In genomic region chr13:106277483-106278154, GRCh38 we compare ENCODE assay signal across 30 cellular contexts.
A peak's percentile ranks its signal among the peaks of the same experiment; 100 is the strongest.
DNase-seq lines count a peak whose midpoint lies in the region; ATAC-seq, FAIRE-seq and TF ChIP-seq lines count a peak whose summit lies in the region.
"Had no signal": no experiment of that assay in that cellular context is flagged by ENCODE, and none has a peak within 500 bp of the region (broad histone marks: within the 10 kb centered on the region; RNA-seq: fewer than 3 reads in every experiment).

No MANE protein-coding gene starts in this region.

- POLR2A ChIA-PET in A673 (lab: Charles Lee; ENCODE audit: low non-redundant PET): no interaction called here

- BruUV-seq in A673 (replicated peaks; lab: Mats Ljungman, UMichigan): no TSS peak

- H3K4me1 Mint-ChIP-seq in brain: peaks cover 40% of the 10 kb centered on the region
- H3K4me1 Mint-ChIP-seq: activated CD4-positive, alpha-beta T cell treated with anti-CD3 and anti-CD28 coated beads, Interleukin-2, amount 10 ng/mL, durations not matched to agents 24 days and 14 days; activated naive CD8-positive, alpha-beta T cell treated with anti-CD3 and anti-CD28 coated beads for 36 hours; B cell had no signal

- intact Hi-C loops in A673 (cut with micrococcal nuclease; ENCODE audit: unreplicated experiment): no loop called here
- intact Hi-C loops in left ventricle myocardium inferior (cut with micrococcal nuclease): no loop called here

- H3K27ac ChIP-seq in A673 (ENCODE audit: low read depth, low read length, poor library complexity, severe bottlenecking): no peak overlapping the region
- H3K27ac ChIP-seq in left ventricle myocardium inferior (replicated peaks): no peak overlapping the region
- H3K27ac ChIP-seq: cardiac muscle cell, transverse colon had no signal

- peak overlapping the region in 3 of 5 experiments; percentile 38 to 77 (median 58) for H3K4me3 Mint-ChIP-seq in brain
- H3K4me3 Mint-ChIP-seq: activated CD4-positive, alpha-beta T cell treated with anti-CD3 and anti-CD28 coated beads, Interleukin-2, amount 10 ng/mL, durations not matched to agents 24 days and 14 days; activated naive CD8-positive, alpha-beta T cell treated with anti-CD3 and anti-CD28 coated beads for 36 hours; B cell; effector memory CD8-positive, alpha-beta T cell; WTC11 had no signal

- H3K9me3 ChIP-seq in A673 (ENCODE audit: low read depth, low read length, poor library complexity, severe bottlenecking): no peaks in the 10 kb centered on the region
- H3K9me3 ChIP-seq in left ventricle myocardium inferior (replicated peaks): peaks cover 12% of the 10 kb centered on the region
- H3K9me3 ChIP-seq: transverse colon had no signal

- CTCF ChIA-PET in A673 (lab: Charles Lee): no interaction called here

- H3K4me1 ChIP-seq in A673 (ENCODE audit: insufficient read depth, low read length, poor library complexity, severe bottlenecking) (no peaks in the 10 kb centered on the region), left ventricle myocardium inferior (no peaks in the 10 kb centered on the region)
- H3K4me1 ChIP-seq: transverse colon had no signal

- ATAC-seq in HG02884 (IDR thresholded peaks at IDR 0.05; ENCODE audit: unreplicated experiment): no peak
- ATAC-seq: effector memory CD8-positive, alpha-beta T cell; Panc1; WTC11 had no signal

- peaks cover under 1% of the 10 kb centered on the region for H3K27me3 Mint-ChIP-seq in brain
- H3K27me3 Mint-ChIP-seq: activated CD4-positive, alpha-beta T cell treated with anti-CD3 and anti-CD28 coated beads, Interleukin-2, amount 10 ng/mL, durations not matched to agents 24 days and 14 days; B cell; effector memory CD8-positive, alpha-beta T cell had no signal

- H3K27me3 ChIP-seq in A673 (replicated peaks; ENCODE audit: insufficient read depth, low read depth, low read length, poor library complexity) (no peaks in the 10 kb centered on the region), left ventricle myocardium inferior (ENCODE audit: low read depth) (peaks cover 17% of the 10 kb centered on the region)
- H3K27me3 ChIP-seq: cardiac muscle cell, transverse colon had no signal

- FAIRE-seq in D721Med (lab: Jason Lieb, UNC): peak; percentile 32

- H3K4me3 ChIP-seq in A673 (ENCODE audit: low read depth, low read length, poor library complexity, severe bottlenecking) (no peak overlapping the region), left ventricle myocardium inferior (peak overlapping the region; percentile 18)
- H3K4me3 ChIP-seq: cardiac muscle cell, transverse colon had no signal

- TF ChIP-seq CTCF in A673 (conservative IDR thresholded peaks at IDR 0.05; ENCODE audit: low read depth, low read length) (no peak), D721Med (IDR thresholded peaks at IDR 0.05; ENCODE audit: insufficient read depth, missing control alignments) (no peak), brain (conservative IDR thresholded peaks at IDR 0.05) (no peak), left ventricle myocardium inferior (IDR thresholded peaks at IDR 0.05; ENCODE audit: borderline replicate concordance) (no peak)

- peak; percentile 14 for DNase-seq in A673 (ENCODE audit: low spot score)
- DNase-seq in D721Med (ENCODE audit: insufficient read length, low spot score): peak; percentile 26
- DNase-seq in left ventricle myocardium inferior: peak; percentile 33
- DNase-seq in T-helper 9 cell: no peak
- no peak for DNase-seq in stimulated activated CD4-positive, alpha-beta T cell treated with anti-CD3 and anti-CD28 coated beads, Interleukin-12 subunit alpha, Interleukin-12 subunit beta, amount 100 ng/mL, for 4 hours
- DNase-seq in NCI-H2081 treated with DMSO at 0.1 percent for 48 hours (lab: John Stamatoyannopoulos, UW): no peak
- DNase-seq: activated CD4-positive, alpha-beta T cell treated with anti-CD3 and anti-CD28 coated beads, Interleukin-2, amount 10 ng/mL, durations not matched to agents 24 days and 14 days; activated CD8-positive, alpha-beta memory T cell treated with anti-CD3 and anti-CD28 coated beads for 24 hours; activated effector memory CD4-positive, alpha-beta T cell treated with Interleukin-2 at 50 U/mL for 16 hours; activated naive CD8-positive, alpha-beta T cell treated with anti-CD3 and anti-CD28 coated beads for 36 hours; cortex of kidney; effector memory CD8-positive, alpha-beta T cell; erythroblast; GDM1; HCEC 1CT; islet precursor cell; Kasumi-1; NCI-H1436 treated with DMSO at 0.1 percent for 48 hours; SIG-M5; stimulated activated CD4-positive, alpha-beta T cell treated with anti-CD3 and anti-CD28 coated beads, Interleukin-15, amount 100 ng/mL, for 24 hours; stimulated activated CD4-positive, alpha-beta T cell treated with anti-CD3 and anti-CD28 coated beads, Interleukin-4, amount 100 ng/mL, for 4 hours; SW 1271; T1000; transverse colon had no signal

- H3K27ac Mint-ChIP-seq in brain: peak overlapping the region in 4 of 5 experiments; percentile 80 to 88 (median 84)
- H3K27ac Mint-ChIP-seq: activated CD4-positive, alpha-beta T cell treated with anti-CD3 and anti-CD28 coated beads, Interleukin-2, amount 10 ng/mL, durations not matched to agents 24 days and 14 days; activated naive CD8-positive, alpha-beta T cell treated with anti-CD3 and anti-CD28 coated beads for 36 hours; B cell; effector memory CD8-positive, alpha-beta T cell; WTC11 had no signal

- H3K36me3 ChIP-seq in A673 (ENCODE audit: insufficient read depth, low read length, poor library complexity, severe bottlenecking): no peaks in the 10 kb centered on the region
- no peaks in the 10 kb centered on the region for H3K36me3 ChIP-seq in left ventricle myocardium inferior
- H3K36me3 ChIP-seq: cardiac muscle cell, transverse colon had no signal

- H3K36me3 Mint-ChIP-seq in brain: no peaks in the 10 kb centered on the region
- H3K36me3 Mint-ChIP-seq: activated naive CD8-positive, alpha-beta T cell treated with anti-CD3 and anti-CD28 coated beads for 36 hours; WTC11 had no signal

- peaks cover 3 to 15% (median 5%) of the 10 kb centered on the region in 5 experiments for H3K9me3 Mint-ChIP-seq in brain
- H3K9me3 Mint-ChIP-seq: activated CD4-positive, alpha-beta T cell treated with anti-CD3 and anti-CD28 coated beads, Interleukin-2, amount 10 ng/mL, durations not matched to agents 24 days and 14 days; activated naive CD8-positive, alpha-beta T cell treated with anti-CD3 and anti-CD28 coated beads for 36 hours; effector memory CD8-positive, alpha-beta T cell; WTC11 had no signal

Comparison
In these comparisons a context has a peak if more than half of its experiments do, and no peak if none do; other contexts are left out.
1. DNase-seq: peak in A673 (single experiment), D721Med (single experiment) and left ventricle myocardium inferior (single experiment); none in T-helper 9 cell (single experiment), stimulated activated CD4-positive, alpha-beta T cell treated with anti-CD3 and anti-CD28 coated beads, Interleukin-12 subunit alpha, Interleukin-12 subunit beta, amount 100 ng/mL, for 4 hours (single experiment) and NCI-H2081 treated with DMSO at 0.1 percent for 48 hours (single experiment).